ENCODE assay signal across 8 cellular contexts in the genomic region with DNA sequence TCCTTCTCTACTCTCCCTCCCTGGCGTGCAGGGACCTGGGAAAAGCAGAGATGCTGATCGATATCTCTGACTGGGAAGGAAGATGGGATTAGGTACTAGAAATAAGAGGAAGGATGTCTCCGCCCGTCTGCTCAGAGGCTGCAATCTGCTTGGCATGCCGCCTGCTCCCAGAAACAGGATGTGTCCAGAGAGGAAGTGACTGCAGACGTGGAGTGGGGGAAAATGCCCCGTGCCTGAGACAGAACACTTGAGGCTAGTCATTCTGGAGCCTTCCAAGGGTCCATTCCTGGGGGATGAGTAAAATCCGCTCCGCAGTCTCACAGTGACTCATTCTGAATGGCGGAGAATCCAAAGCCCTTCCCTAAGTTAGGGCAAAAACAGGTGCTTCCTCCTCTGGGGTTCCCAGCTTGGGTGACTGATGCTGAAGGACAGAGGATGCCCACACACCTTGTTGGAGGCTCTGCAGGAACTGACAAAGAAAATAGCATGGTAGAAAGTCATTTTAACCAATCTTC. TPM values are rescaled to one million over a fixed set of nuclear protein-coding genes. Genes with fewer than 3 reads are reported as not detected.
DNase-seq lines count a peak whose midpoint lies in the region; ATAC-seq and TF ChIP-seq lines count a peak whose summit lies in the region.

No MANE protein-coding gene starts in this region.

- no peak for TF ChIP-seq POLR2A in stomach (IDR thresholded peaks at IDR 0.05)

- H3K36me3 ChIP-seq in BLaER1 (no peaks in the 10 kb centered on the region), stomach (no peaks in the 10 kb centered on the region)

- in situ Hi-C loops in astrocyte of the spinal cord (cut with HindIII; ENCODE audit: low sequenced_read_pairs) = no loop called here

- intact Hi-C loops in stomach (cut with DNase I; ENCODE audit: low total_unique reads) = no loop called here

- peak overlapping the region; percentile 85 for H3K4me2 ChIP-seq in BLaER1

- H3K27me3 ChIP-seq in BLaER1 = no peaks in the 10 kb centered on the region
- no peaks in the 10 kb centered on the region for H3K27me3 ChIP-seq in stomach

- H3K4me1 ChIP-seq in BLaER1 (peaks cover 55% of the 10 kb centered on the region), stomach (peaks cover 17 to 42% (median 19%) of the 10 kb centered on the region in 4 donors)

- H3K27ac ChIP-seq in BLaER1 (no peak overlapping the region), stomach (peak overlapping the region in 4 of 5 donors; percentile 24 to 66 (median 48))

- TF ChIP-seq CTCF in LNCaP clone FGC (IDR thresholded peaks at IDR 0.05; ENCODE audit: control insufficient read depth, extremely low read depth, insufficient read depth) (no peak), astrocyte of the spinal cord (IDR thresholded peaks at IDR 0.05; ENCODE audit: low read depth, low read length) (no peak), stomach (IDR thresholded peaks at IDR 0.05) (no peak)

- H3K9ac ChIP-seq in BLaER1 = no peak overlapping the region

- no peak for ATAC-seq in HG02763 (IDR thresholded peaks at IDR 0.05; ENCODE audit: unreplicated experiment)

- H4K20me1 ChIP-seq in BLaER1 = no peaks in the 10 kb centered on the region

- TF ChIP-seq EP300 in stomach (IDR thresholded peaks at IDR 0.05) = peak; percentile 23

- no peaks in the 10 kb centered on the region for H3K9me3 ChIP-seq in BLaER1
- no peaks in the 10 kb centered on the region for H3K9me3 ChIP-seq in stomach

- H3K4me3 ChIP-seq in BLaER1 = no peak overlapping the region
- no peak overlapping the region for H3K4me3 ChIP-seq in LNCaP clone FGC (ENCODE audit: low read depth, low read length)
- H3K4me3 ChIP-seq in astrocyte of the spinal cord (ENCODE audit: low read depth, low read length) = no peak overlapping the region
- no peak overlapping the region for H3K4me3 ChIP-seq in stomach

- 21 to 45% (median 32%) methylated on average over 10 of the region's 10 CpGs for WGBS in stomach, 5 donors

- DNase-seq in LNCaP clone FGC (ENCODE audit: low read depth) = peak; percentile 63
- peak; percentile 98 for DNase-seq in astrocyte of the spinal cord (ENCODE audit: low read depth, low spot score)
- DNase-seq in iPS-NIHi7 (ENCODE audit: extremely low spot score) = peak; percentile 46
- DNase-seq in stomach = peak; percentile 77
- no peak for DNase-seq in central memory CD4-positive, alpha-beta T cell
- DNase-seq in activated naive CD4-positive, alpha-beta T cell treated with anti-CD3 and anti-CD28 coated beads, Interleukin-2, amount 50 U/mL, for 16 hours = no peak

RNA-seq across cellular contexts. Expression of a gene that starts 45.0 kb away (rescaled TPM):
- total RNA-seq in stomach = 10 to 100 TPM in 4 of 5 donors, 1 to 10 TPM in 1; 2.6 to 54.3 (median 26.3) TPM
- 1 to 10 TPM; 4.1 to 9.9 (median 7.9) TPM for polyA plus RNA-seq in stomach

Comparison
In these comparisons a context has a peak if more than half of its experiments do, and no peak if none do; other contexts are left out.
1. DNase-seq: peak in LNCaP clone FGC (single experiment), astrocyte of the spinal cord (single experiment), iPS-NIHi7 (single experiment) and stomach (single experiment); none in central memory CD4-positive, alpha-beta T cell (single experiment) and activated naive CD4-positive, alpha-beta T cell treated with anti-CD3 and anti-CD28 coated beads, Interleukin-2, amount 50 U/mL, for 16 hours (single experiment).